ENCODE assay signal across 15 cellular contexts in genomic region chr3:129890891-129891290, GRCh38. TPM values are rescaled to one million over a fixed set of nuclear protein-coding genes. Genes with fewer than 3 reads are reported as not detected.
DNase-seq lines count a peak whose midpoint lies in the region; ATAC-seq, FAIRE-seq and TF ChIP-seq lines count a peak whose summit lies in the region.
"Had no signal": no experiment of that assay in that cellular context is flagged by ENCODE, and none has a peak within 500 bp of the region (broad histone marks: within the 10 kb centered on the region; RNA-seq: fewer than 3 reads in every experiment).

No MANE protein-coding gene starts in this region.

- H3K36me3 ChIP-seq in DOHH2 (ENCODE audit: control insufficient read depth, low read length) (peaks cover 22% of the 10 kb centered on the region), testis (ENCODE audit: low read depth, missing control alignments) (no peaks in the 10 kb centered on the region)
- H3K36me3 ChIP-seq: ascending aorta, gastroesophageal sphincter, prostate gland had no signal

- H3K9me3 Mint-ChIP-seq in activated B cell treated with CpG ODN at 0.5 μM for 24 hours (no peaks in the 10 kb centered on the region), naive B cell (no peaks in the 10 kb centered on the region)
- H3K9me3 Mint-ChIP-seq: stimulated activated naive CD8-positive, alpha-beta T cell treated with anti-CD3 and anti-CD28 coated beads, Interleukin-15, amount 100 ng/mL, for 72 hours had no signal

- no peaks in the 10 kb centered on the region for H3K9me3 ChIP-seq in A549
- H3K9me3 ChIP-seq in DOHH2 (ENCODE audit: control insufficient read depth, insufficient read depth, low read length) = no peaks in the 10 kb centered on the region
- no peaks in the 10 kb centered on the region for H3K9me3 ChIP-seq in testis
- H3K9me3 ChIP-seq: ascending aorta, gastroesophageal sphincter, prostate gland had no signal

- no peak for TF ChIP-seq RAD21 in A549 (conservative IDR thresholded peaks at IDR 0.05 in 1 of 2, IDR thresholded peaks at IDR 0.05 in 1 of 2)

- H3K27me3 ChIP-seq in DOHH2 (ENCODE audit: control insufficient read depth, low read length) (no peaks in the 10 kb centered on the region), testis (no peaks in the 10 kb centered on the region)
- H3K27me3 ChIP-seq: ascending aorta, gastroesophageal sphincter had no signal

- intact Hi-C loops in activated B cell treated with CpG ODN at 0.5 μM for 24 hours (cut with micrococcal nuclease) (loop anchor here (5.0 to 10.0 kb wide), 5 partner anchors 111 to 1236 kb away; partner anchors contain the start of genes ACAD9, PIK3R4 and RPN1), testis (cut with DNase I; ENCODE audit: low total_unique reads) (no loop called here)

- H3K36me3 Mint-ChIP-seq in activated B cell treated with CpG ODN at 0.5 μM for 24 hours (ENCODE audit: low read depth) = peaks cover 6% of the 10 kb centered on the region
- H3K36me3 Mint-ChIP-seq in naive B cell = no peaks in the 10 kb centered on the region

- DNase-seq in A549 (ENCODE audit: low read depth in 1 of 2, low spot score in 1 of 2) (no peak), activated B cell treated with CpG ODN at 0.5 μM for 24 hours (no peak), naive B cell (no peak), testis (no peak), glomerular visceral epithelial cell (ENCODE audit: extremely low spot score) (no peak), C1 segment of cervical spinal cord (lab: John Stamatoyannopoulos, UW) (no peak), HPDE6-E6E7 (ENCODE audit: extremely low spot score) (no peak)
- DNase-seq: effector CD8-positive, alpha-beta T cell; kidney glomerular epithelial cell; stimulated activated naive CD8-positive, alpha-beta T cell treated with anti-CD3 and anti-CD28 coated beads, Interleukin-15, amount 100 ng/mL, for 72 hours had no signal

- TF ChIP-seq POLR2A in A549 (IDR thresholded peaks at IDR 0.05; ENCODE audit: low read length) = no peak
- TF ChIP-seq POLR2A in testis (IDR thresholded peaks at IDR 0.05) = no peak

- H4K20me1 ChIP-seq in DOHH2 (ENCODE audit: control insufficient read depth, insufficient read depth, low read depth, low read length) = 0 out of 2 replicates have a peak, but pooled peaks cover 3% of the 10 kb centered on the region

- POLR2A ChIA-PET in A549 (lab: Yijun Ruan, JAX) = no interaction called here
- POLR2A ChIA-PET in activated B cell treated with CpG ODN at 0.5 μM for 24 hours (lab: Charles Lee) = interaction anchor here (0.7 kb wide), 1 partner anchor 1674 kb away, joined by 3 read pairs; no protein-coding TSS in a partner anchor

- 93% methylated on average over 2 of the region's 2 CpGs for WGBS in A549 (ENCODE audit: missing lambda C conversion rate)
- WGBS in testis, 2 donors = 81 to 82% methylated on average over 2 of the region's 2 CpGs

- H3K4me2 ChIP-seq in A549 = peak overlapping the region; percentile 86
- H3K4me2 ChIP-seq in DOHH2 (ENCODE audit: low read length) = peak overlapping the region; percentile 85

- H3K27me3 Mint-ChIP-seq in activated B cell treated with CpG ODN at 0.5 μM for 24 hours (no peaks in the 10 kb centered on the region), naive B cell (no peaks in the 10 kb centered on the region)
- H3K27me3 Mint-ChIP-seq: stimulated activated naive CD8-positive, alpha-beta T cell treated with anti-CD3 and anti-CD28 coated beads, Interleukin-15, amount 100 ng/mL, for 72 hours had no signal

- peaks cover 63% of the 10 kb centered on the region for H3K79me2 ChIP-seq in DOHH2 (ENCODE audit: control insufficient read depth, low read length)

- TF ChIP-seq EP300 in A549 (IDR thresholded peaks at IDR 0.05) = no peak

- no peak for ATAC-seq in A549
- no peak for ATAC-seq in activated B cell treated with CpG ODN at 0.5 μM for 24 hours (ENCODE audit: low read depth)
- no peak for ATAC-seq in naive B cell (ENCODE audit: low read depth in 2 of 2)
- ATAC-seq: gastroesophageal sphincter; stimulated activated naive CD8-positive, alpha-beta T cell treated with anti-CD3 and anti-CD28 coated beads, Interleukin-15, amount 100 ng/mL, for 72 hours had no signal

- H3K4me1 Mint-ChIP-seq in activated B cell treated with CpG ODN at 0.5 μM for 24 hours = peaks cover 37% of the 10 kb centered on the region
- peaks cover 42 to 58% (median 44%) of the 10 kb centered on the region in 3 donors for H3K4me1 Mint-ChIP-seq in naive B cell

- H3K4me1 ChIP-seq in A549 (peaks cover 47% of the 10 kb centered on the region), DOHH2 (ENCODE audit: control insufficient read depth, low read length) (peaks cover 32% of the 10 kb centered on the region), testis (peaks cover 21% of the 10 kb centered on the region)
- H3K4me1 ChIP-seq: prostate gland had no signal

- H3K4me3 Mint-ChIP-seq in activated B cell treated with CpG ODN at 0.5 μM for 24 hours (no peak overlapping the region), naive B cell (peak overlapping the region in 4 of 8 donors; percentile 9 to 86 (median 27))

- CTCF ChIA-PET in A549 (lab: Yijun Ruan, JAX) = no interaction called here
- CTCF ChIA-PET in activated B cell treated with CpG ODN at 0.5 μM for 24 hours (lab: Charles Lee) = no interaction called here

- TF ChIP-seq CTCF in A549 (IDR thresholded peaks at IDR 0.05) = no peak
- no peak for TF ChIP-seq CTCF in DOHH2 (IDR thresholded peaks at IDR 0.05; ENCODE audit: low read depth, low read length, poor library complexity, severe bottlenecking)
- TF ChIP-seq CTCF in activated B cell treated with CpG ODN at 0.5 μM for 24 hours (IDR thresholded peaks at IDR 0.05) = no peak
- TF ChIP-seq CTCF in testis (IDR thresholded peaks at IDR 0.05) = no peak

- 0 out of 2 replicates have a peak, but pooled peaks cover 3% of the 10 kb centered on the region for H3F3A ChIP-seq in DOHH2 (ENCODE audit: control insufficient read depth, insufficient read depth)

- no peak for FAIRE-seq in A549 (lab: Jason Lieb, UNC)

- H3K9me2 ChIP-seq in DOHH2 (replicated peaks; ENCODE audit: control insufficient read depth, low read length) = no peaks in the 10 kb centered on the region

- peak overlapping the region; percentile 36 for H3K27ac Mint-ChIP-seq in activated B cell treated with CpG ODN at 0.5 μM for 24 hours
- H3K27ac Mint-ChIP-seq in naive B cell = peak overlapping the region in 4 of 6 donors; percentile 27 to 61 (median 44)
- H3K27ac Mint-ChIP-seq: stimulated activated naive CD8-positive, alpha-beta T cell treated with anti-CD3 and anti-CD28 coated beads, Interleukin-15, amount 100 ng/mL, for 72 hours had no signal

- H3K4me3 ChIP-seq in A549 = no peak overlapping the region
- H3K4me3 ChIP-seq in DOHH2 (ENCODE audit: low read length) = peak overlapping the region; percentile 94
- no peak overlapping the region for H3K4me3 ChIP-seq in testis
- H3K4me3 ChIP-seq: ascending aorta, gastroesophageal sphincter, prostate gland had no signal

- 0 out of 6 replicates have a peak overlapping the region, but pooled peaks of 1 of the 2 experiments have one; percentile 2 for H3K27ac ChIP-seq in A549
- H3K27ac ChIP-seq in DOHH2 (ENCODE audit: low read depth, low read length) = peak overlapping the region; percentile 37
- no peak overlapping the region for H3K27ac ChIP-seq in testis
- H3K27ac ChIP-seq: C4-2B, gastroesophageal sphincter had no signal

TF ChIP-seq in A549, 52 proteins besides CTCF, POLR2A, EP300 and RAD21 (continues in another document):
- TF ChIP-seq HOXA7 (CRISPR knock-in tag; IDR thresholded peaks at IDR 0.05) (no peak), ATOH8 (CRISPR knock-in tag; IDR thresholded peaks at IDR 0.05; ENCODE audit: low read depth) (no peak), TP53 (CRISPR knock-in tag; IDR thresholded peaks at IDR 0.05) (no peak), EHMT2 (IDR thresholded peaks at IDR 0.05; ENCODE audit: low read depth) (no peak), BHLHE40 (IDR thresholded peaks at IDR 0.05; ENCODE audit: low read depth, low read length) (no peak), ZSCAN20 (CRISPR knock-in tag; IDR thresholded peaks at IDR 0.05) (no peak), CBX2 (IDR thresholded peaks at IDR 0.05; ENCODE audit: borderline replicate concordance, low read depth) (no peak), CHD2 (IDR thresholded peaks at IDR 0.05; ENCODE audit: low read length, partially characterized antibody) (no peak), EHF (CRISPR knock-in tag; IDR thresholded peaks at IDR 0.05) (no peak)

RNA-seq across cellular contexts. Expression of gene TMCC1, which starts 2.6 kb away (rescaled TPM):
- 75.7 and 75.8 TPM in 2 replicates for polyA plus RNA-seq in A549 (2011; rRNA removed)
- polyA plus RNA-seq in A549 (2012; cell fraction: cytosol; rRNA removed) = 7.0 and 7.6 TPM in 2 replicates
- 3.7 and 4.9 TPM in 2 replicates for polyA plus RNA-seq in A549 (2012; cell fraction: nucleus; rRNA removed)
- 28.1 to 35.3 TPM (median 30.3 TPM) in 3 replicates for polyA plus RNA-seq in A549 (2017; fragmentation: RNase III; extraction: RNeasy Plus Mini Kit Qiagen cat#74134 plus additional on column Dnase treatment)
- polyA minus RNA-seq in A549 (2011; rRNA and poly(A)+ RNA removed) = 36.3 and 40.5 TPM in 2 replicates
- total RNA-seq in activated B cell treated with CpG ODN at 0.5 μM for 24 hours = 25.8 and 25.9 TPM in 2 replicates
- 1 to 10 TPM; 4.0 to 7.4 (median 5.7) TPM for polyA plus RNA-seq in naive B cell (ENCODE audit: low read depth in 6 of 6)
- total RNA-seq in testis = 100 to 1,000 TPM in 1 of 2 donors, 10 to 100 TPM in 1; 60.4 to 119 TPM
- polyA plus RNA-seq in testis (ENCODE audit: insufficient read depth, low read depth, low replicate concordance) = 46.0 TPM
